ENCODE assay signal across 10 cellular contexts in genomic region chr22:38907767-38908166, GRCh38. TPM values are rescaled to one million over a fixed set of nuclear protein-coding genes. Genes with fewer than 3 reads are reported as not detected.
"Had no signal": no experiment of that assay in that cellular context is flagged by ENCODE, and none has a peak within 500 bp of the region (broad histone marks: within the 10 kb centered on the region; RNA-seq: fewer than 3 reads in every experiment).

No MANE protein-coding gene starts in this region.

- H3K36me3 ChIP-seq: HAP-1 had no signal

- H3K4me3 ChIP-seq: GM23248, HAP-1 had no signal

- FAIRE-seq: HTR-8/SVneo had no signal

- ATAC-seq: HCT116 had no signal

- H2AFZ ChIP-seq: GM23248 had no signal

- H3K9ac ChIP-seq: GM23248 had no signal

- DNase-seq: GM23248, GOT3, H7, IMR-90, KBM-7 had no signal

- H3K27ac ChIP-seq: GM23248 had no signal

RNA-seq across cellular contexts. Expression of gene APOBEC3A, which starts 49.6 kb away (rescaled TPM):
- total RNA-seq: GM23248, H4, H7, HT-29, IMR-90 had no signal
- polyA plus RNA-seq: GM23248, IMR-90 had no signal
